9 cellular contexts compared by ENCODE assay signal in the genomic region with DNA sequence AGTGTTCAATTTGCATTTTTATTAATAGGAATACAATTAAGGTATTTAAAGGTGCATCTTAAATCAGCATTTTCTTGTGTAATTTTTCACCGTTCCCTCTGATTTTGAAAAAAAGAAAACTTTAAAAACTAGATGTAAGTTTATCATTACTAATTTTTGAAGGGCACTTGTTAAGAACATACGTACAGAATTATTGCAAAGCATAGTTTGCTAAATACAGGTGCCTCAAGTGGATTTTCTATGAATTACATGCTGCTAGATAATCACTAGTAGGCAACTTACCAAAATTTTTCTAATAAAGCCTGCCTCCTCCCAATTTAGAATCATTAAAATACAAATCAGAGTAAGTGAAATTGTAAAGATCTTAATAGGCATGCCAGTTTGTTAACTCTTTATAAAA. TPM values are rescaled to one million over a fixed set of nuclear protein-coding genes. Genes with fewer than 3 reads are reported as not detected.
DNase-seq lines count a peak whose midpoint lies in the region; ATAC-seq, FAIRE-seq and TF ChIP-seq lines count a peak whose summit lies in the region.
"Had no signal": no experiment of that assay in that cellular context is flagged by ENCODE, and none has a peak within 500 bp of the region (broad histone marks: within the 10 kb centered on the region; RNA-seq: fewer than 3 reads in every experiment).

No MANE protein-coding gene starts in this region.

- intact Hi-C loops in tibial artery (cut with DNase I; ENCODE audit: low total_unique reads): no loop called here

- peak in 2 of 3 donors; percentile 9 to 23 for DNase-seq in CD4-positive, CD25-positive, alpha-beta regulatory T cell
- DNase-seq in OCI-M1 (lab: John Stamatoyannopoulos, UW) (peak; percentile 6), tibial artery (no peak), HAP-1 (ENCODE audit: low spot score in 2 of 2) (no peak), A172 (ENCODE audit: low spot score) (no peak)
- DNase-seq: mucosa of descending colon had no signal

- H3K9me3 Mint-ChIP-seq in CD4-positive, CD25-positive, alpha-beta regulatory T cell: no peaks in the 10 kb centered on the region

- no peaks in the 10 kb centered on the region for H3K9me3 ChIP-seq in CD4-positive, CD25-positive, alpha-beta regulatory T cell (ENCODE audit: control insufficient read depth in 2 of 2, low read length in 2 of 2)
- H3K9me3 ChIP-seq in tibial artery (no peaks in the 10 kb centered on the region), HAP-1 (no peaks in the 10 kb centered on the region)
- H3K9me3 ChIP-seq: mucosa of descending colon had no signal

- H3K4me1 Mint-ChIP-seq in CD4-positive, CD25-positive, alpha-beta regulatory T cell: peaks cover 10 to 40% (median 26%) of the 10 kb centered on the region in 4 donors

- TF ChIP-seq CTCF in tibial artery (IDR thresholded peaks at IDR 0.05): peak in 1 of 2 experiments; percentile 24

- in situ Hi-C loops in HAP-1 (cut with MboI; ENCODE audit: low sequenced_read_pairs): no loop called here

- ATAC-seq in CD4-positive, CD25-positive, alpha-beta regulatory T cell (ENCODE audit: low read depth in 2 of 2): peak in 1 of 2 donors; percentile 60
- ATAC-seq in GM18867 (IDR thresholded peaks at IDR 0.05; ENCODE audit: unreplicated experiment): peak; percentile 55
- ATAC-seq in HG03442 (IDR thresholded peaks at IDR 0.05; ENCODE audit: unreplicated experiment): no peak
- ATAC-seq: mucosa of descending colon had no signal

- H3K27ac ChIP-seq in CD4-positive, CD25-positive, alpha-beta regulatory T cell (ENCODE audit: insufficient read depth, low read length, poor library complexity, severe bottlenecking): no peak overlapping the region
- H3K27ac ChIP-seq in tibial artery: no peak overlapping the region

- H3K27me3 Mint-ChIP-seq in CD4-positive, CD25-positive, alpha-beta regulatory T cell: no peaks in the 10 kb centered on the region

- no peaks in the 10 kb centered on the region for H3K27me3 ChIP-seq in CD4-positive, CD25-positive, alpha-beta regulatory T cell (ENCODE audit: control insufficient read depth, insufficient read depth, low read length)
- H3K27me3 ChIP-seq in tibial artery: no peaks in the 10 kb centered on the region
- 0 out of 2 replicates have a peak, but pooled peaks cover 3% of the 10 kb centered on the region for H3K27me3 ChIP-seq in HAP-1 (ENCODE audit: low read depth)

- FAIRE-seq in islet of Langerhans (lab: Jason Lieb, UNC): peak; percentile 90

- no peaks in the 10 kb centered on the region for H3K4me1 ChIP-seq in CD4-positive, CD25-positive, alpha-beta regulatory T cell (ENCODE audit: control insufficient read depth, insufficient read depth, low read length, poor library complexity, severe bottlenecking)
- H3K4me1 ChIP-seq in tibial artery (no peaks in the 10 kb centered on the region), HAP-1 (no peaks in the 10 kb centered on the region)

- peaks cover 4% of the 10 kb centered on the region for H3K36me3 Mint-ChIP-seq in CD4-positive, CD25-positive, alpha-beta regulatory T cell

- H3K4me3 Mint-ChIP-seq in CD4-positive, CD25-positive, alpha-beta regulatory T cell: no peak overlapping the region

- no peak overlapping the region for H3K27ac Mint-ChIP-seq in CD4-positive, CD25-positive, alpha-beta regulatory T cell

- H3K36me3 ChIP-seq in CD4-positive, CD25-positive, alpha-beta regulatory T cell (ENCODE audit: control insufficient read depth, insufficient read depth, low read length): no peaks in the 10 kb centered on the region
- H3K36me3 ChIP-seq in tibial artery (no peaks in the 10 kb centered on the region), HAP-1 (replicated peaks) (no peaks in the 10 kb centered on the region)

- no peak overlapping the region for H3K4me3 ChIP-seq in CD4-positive, CD25-positive, alpha-beta regulatory T cell (ENCODE audit: low read depth, low read length)
- no peak overlapping the region for H3K4me3 ChIP-seq in tibial artery
- no peak overlapping the region for H3K4me3 ChIP-seq in HAP-1
- H3K4me3 ChIP-seq: mucosa of descending colon had no signal

RNA-seq across cellular contexts. Expression of a gene that starts 8.5 kb away (rescaled TPM):
- total RNA-seq in CD4-positive, CD25-positive, alpha-beta regulatory T cell: 14.7 TPM
- polyA plus RNA-seq in CD4-positive, CD25-positive, alpha-beta regulatory T cell: 1 to 10 TPM; 6.6 to 8.0 (median 7.6) TPM
- total RNA-seq in A172 (2014; rRNA removed; shearing (Covaris generic)): not detected in 2 replicates

Comparison
In these comparisons a context has a peak if more than half of its experiments do, and no peak if none do; other contexts are left out.
1. DNase-seq: peak in CD4-positive, CD25-positive, alpha-beta regulatory T cell (2 of 3) and OCI-M1 (single experiment); none in tibial artery (0 of 2), HAP-1 (0 of 2) and A172 (single experiment).
2. RNA of a gene that starts 8.5 kb away (total RNA-seq): 14.7 TPM in CD4-positive, CD25-positive, alpha-beta regulatory T cell (single experiment); not detected in A172; every median in the first group is over 10 times any median in the second.